Comparison of ENCODE assay signal across 27 cellular contexts in the genomic region with DNA sequence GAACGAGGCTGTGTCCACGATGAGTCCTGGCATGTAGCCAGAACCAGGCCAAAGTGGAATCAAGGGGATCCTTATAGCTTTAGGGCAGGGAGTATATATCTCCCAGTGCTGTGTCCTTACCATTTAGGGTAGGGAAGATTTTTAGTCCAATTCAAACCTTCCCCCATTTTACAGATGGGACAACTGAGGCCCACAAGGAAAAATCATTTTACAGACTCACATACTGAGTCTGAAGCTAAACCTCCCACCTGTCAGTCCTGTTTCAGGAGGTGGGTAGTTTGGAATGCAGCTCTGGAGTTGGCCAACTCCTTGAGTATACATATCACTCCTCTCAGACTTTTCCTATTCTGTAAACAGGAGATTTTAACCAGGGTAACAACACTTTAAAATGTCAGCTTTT. TPM values are rescaled to one million over a fixed set of nuclear protein-coding genes. Genes with fewer than 3 reads are reported as not detected.
DNase-seq lines count a peak whose midpoint lies in the region; ATAC-seq and TF ChIP-seq lines count a peak whose summit lies in the region.
"Had no signal": no experiment of that assay in that cellular context is flagged by ENCODE, and none has a peak within 500 bp of the region (broad histone marks: within the 10 kb centered on the region; RNA-seq: fewer than 3 reads in every experiment).

No MANE protein-coding gene starts in this region.

- H3K23ac ChIP-seq in IMR-90 (ENCODE audit: low read depth, low read length), result no peak overlapping the region

- in situ Hi-C loops in IMR-90 (cut with MboI; ENCODE audit: low sequenced_read_pairs), result no loop called here

- H3K4me3 ChIP-seq in left ventricle myocardium inferior, result no peak overlapping the region
- H3K4me3 ChIP-seq in right cardiac atrium (ENCODE audit: low read length), result no peak overlapping the region
- H3K4me3 ChIP-seq in IMR-90 (ENCODE audit: insufficient read depth, low read depth, low read length), result no peak overlapping the region
- H3K4me3 ChIP-seq: breast epithelium, GM23248, MG63, sigmoid colon, upper lobe of left lung had no signal

- no peak overlapping the region for H3K14ac ChIP-seq in IMR-90 (replicated peaks; ENCODE audit: low read depth, low read length)

- ATAC-seq in right cardiac atrium (no peak), IMR-90 (ENCODE audit: low read depth) (no peak), foreskin keratinocyte (no peak)
- no peak for ATAC-seq in stimulated activated effector memory CD8-positive, alpha-beta T cell treated with anti-CD3 and anti-CD28 coated beads, Interleukin-12 subunit alpha, Interleukin-12 subunit beta, amount 100 ng/mL, for 72 hours
- ATAC-seq: PC-3, T-cell had no signal

- H3K27ac Mint-ChIP-seq in dendritic cell treated with granulocyte-macrophage colony-stimulating factor and Interleukin-4, amounts not matched to agents 40 ng/mL and 50 ng/mL, for 4 days, result peak overlapping the region; percentile 38
- H3K27ac Mint-ChIP-seq in stimulated activated effector memory CD8-positive, alpha-beta T cell treated with anti-CD3 and anti-CD28 coated beads, Interleukin-12 subunit alpha, Interleukin-12 subunit beta, amount 100 ng/mL, for 72 hours, result peak overlapping the region; percentile 88
- H3K27ac Mint-ChIP-seq: activated naive CD4-positive, alpha-beta T cell treated with anti-CD3 and anti-CD28 coated beads, Interleukin-2, amount 10 ng/mL, durations not matched to agents 7 days and 5 days had no signal

- no peak overlapping the region for H2BK20ac ChIP-seq in IMR-90 (ENCODE audit: low read depth, low read length)

- no peak overlapping the region for H2BK5ac ChIP-seq in IMR-90 (ENCODE audit: low read depth, low read length, poor library complexity, severe bottlenecking)

- H3K9me1 ChIP-seq in IMR-90 (ENCODE audit: insufficient read depth, low read length), result peaks cover 19% of the 10 kb centered on the region

- H2BK120ac ChIP-seq in IMR-90 (ENCODE audit: low read depth, low read length), result no peak overlapping the region

- intact Hi-C loops in left ventricle myocardium inferior (cut with micrococcal nuclease) (no loop called here), right cardiac atrium (cut with DNase I) (no loop called here), IMR-90 (cut with micrococcal nuclease) (no loop called here)
- intact Hi-C loops in dendritic cell treated with granulocyte-macrophage colony-stimulating factor and Interleukin-4, amounts not matched to agents 40 ng/mL and 50 ng/mL, for 4 days (cut with micrococcal nuclease), result no loop called here

- peaks cover 60% of the 10 kb centered on the region for H3K4me1 Mint-ChIP-seq in dendritic cell treated with granulocyte-macrophage colony-stimulating factor and Interleukin-4, amounts not matched to agents 40 ng/mL and 50 ng/mL, for 4 days (ENCODE audit: low read depth)
- H3K4me1 Mint-ChIP-seq in stimulated activated effector memory CD8-positive, alpha-beta T cell treated with anti-CD3 and anti-CD28 coated beads, Interleukin-12 subunit alpha, Interleukin-12 subunit beta, amount 100 ng/mL, for 72 hours, result peaks cover 48% of the 10 kb centered on the region

- TF ChIP-seq POLR2A in IMR-90 (IDR thresholded peaks at IDR 0.05; ENCODE audit: low read depth, low read length), result no peak

- H3K18ac ChIP-seq in IMR-90 (ENCODE audit: low read depth, low read length), result no peak overlapping the region

- H2AFZ ChIP-seq in IMR-90 (replicated peaks; ENCODE audit: low read length, poor library complexity), result no peak overlapping the region
- H2AFZ ChIP-seq: GM23248 had no signal

- no peak for TF ChIP-seq RAD21 in IMR-90 (IDR thresholded peaks at IDR 0.05; ENCODE audit: low read length)

- H3K36me3 ChIP-seq in left ventricle myocardium inferior (peaks cover 14% of the 10 kb centered on the region), IMR-90 (ENCODE audit: control insufficient read depth, insufficient read depth, low read length) (peaks cover 9% of the 10 kb centered on the region)
- H3K36me3 ChIP-seq: breast epithelium had no signal

- H3K4me3 Mint-ChIP-seq in dendritic cell treated with granulocyte-macrophage colony-stimulating factor and Interleukin-4, amounts not matched to agents 40 ng/mL and 50 ng/mL, for 4 days, result no peak overlapping the region
- no peak overlapping the region for H3K4me3 Mint-ChIP-seq in stimulated activated effector memory CD8-positive, alpha-beta T cell treated with anti-CD3 and anti-CD28 coated beads, Interleukin-12 subunit alpha, Interleukin-12 subunit beta, amount 100 ng/mL, for 72 hours
- H3K4me3 Mint-ChIP-seq: activated CD4-positive, alpha-beta T cell treated with anti-CD3 and anti-CD28 coated beads, Interleukin-2, amount 10 ng/mL, durations not matched to agents 24 days and 14 days; activated naive CD4-positive, alpha-beta T cell treated with anti-CD3 and anti-CD28 coated beads, Interleukin-2, amount 10 ng/mL, durations not matched to agents 7 days and 5 days; T-cell had no signal

- 52% methylated on average over 2 of the region's 2 CpGs for WGBS in right cardiac atrium
- WGBS in IMR-90 (ENCODE audit: extremely low coverage in 2 of 2, insufficient read length in 1 of 2), 2 experiments, result no CpG with 5 or more reads among the region's 2 CpGs

- no peak overlapping the region for H4K5ac ChIP-seq in IMR-90 (ENCODE audit: low read depth, low read length)

- no peaks in the 10 kb centered on the region for H3K9me3 Mint-ChIP-seq in dendritic cell treated with granulocyte-macrophage colony-stimulating factor and Interleukin-4, amounts not matched to agents 40 ng/mL and 50 ng/mL, for 4 days
- no peaks in the 10 kb centered on the region for H3K9me3 Mint-ChIP-seq in stimulated activated effector memory CD8-positive, alpha-beta T cell treated with anti-CD3 and anti-CD28 coated beads, Interleukin-12 subunit alpha, Interleukin-12 subunit beta, amount 100 ng/mL, for 72 hours
- H3K9me3 Mint-ChIP-seq: activated CD4-positive, alpha-beta T cell treated with anti-CD3 and anti-CD28 coated beads, Interleukin-2, amount 10 ng/mL, durations not matched to agents 24 days and 14 days; T-cell had no signal

- no peaks in the 10 kb centered on the region for H3K27me3 Mint-ChIP-seq in dendritic cell treated with granulocyte-macrophage colony-stimulating factor and Interleukin-4, amounts not matched to agents 40 ng/mL and 50 ng/mL, for 4 days
- H3K27me3 Mint-ChIP-seq: activated CD4-positive, alpha-beta T cell treated with anti-CD3 and anti-CD28 coated beads, Interleukin-2, amount 10 ng/mL, durations not matched to agents 24 days and 14 days; activated naive CD4-positive, alpha-beta T cell treated with anti-CD3 and anti-CD28 coated beads, Interleukin-2, amount 10 ng/mL, durations not matched to agents 7 days and 5 days; T-cell had no signal

- no peaks in the 10 kb centered on the region for H3K9me3 ChIP-seq in left ventricle myocardium inferior (replicated peaks)
- H3K9me3 ChIP-seq in right cardiac atrium (ENCODE audit: control insufficient read depth, low read length), result no peaks in the 10 kb centered on the region
- H3K9me3 ChIP-seq in IMR-90 (ENCODE audit: control insufficient read depth, insufficient read depth, low read length), result no peaks in the 10 kb centered on the region
- H3K9me3 ChIP-seq: breast epithelium, MG63, neutrophil, sigmoid colon, upper lobe of left lung had no signal

- no peak overlapping the region for H2AK5ac ChIP-seq in IMR-90 (ENCODE audit: low read depth, low read length)

- H3K27me3 ChIP-seq in left ventricle myocardium inferior (ENCODE audit: low read depth) (no peaks in the 10 kb centered on the region), right cardiac atrium (ENCODE audit: control insufficient read depth, insufficient read depth) (no peaks in the 10 kb centered on the region), IMR-90 (ENCODE audit: control insufficient read depth, insufficient read depth, low read length) (no peaks in the 10 kb centered on the region), foreskin keratinocyte (no peaks in the 10 kb centered on the region)
- H3K27me3 ChIP-seq: breast epithelium, MG63, neutrophil, sigmoid colon, upper lobe of left lung had no signal

- peak overlapping the region; percentile 89 for H3K27ac ChIP-seq in left ventricle myocardium inferior (replicated peaks)
- no peak overlapping the region for H3K27ac ChIP-seq in right cardiac atrium (ENCODE audit: low read length)
- H3K27ac ChIP-seq in IMR-90 (ENCODE audit: insufficient read depth, low read length), result no peak overlapping the region
- no peak overlapping the region for H3K27ac ChIP-seq in foreskin keratinocyte
- H3K27ac ChIP-seq: breast epithelium, GM23248, neutrophil, sigmoid colon had no signal

- H4K20me1 ChIP-seq in IMR-90 (ENCODE audit: insufficient read depth, low read length), result no peaks in the 10 kb centered on the region

- CTCF ChIA-PET in IMR-90 (lab: Yijun Ruan, JAX), result no interaction called here

- no peak overlapping the region for H3K4ac ChIP-seq in IMR-90 (ENCODE audit: low read depth, low read length)

- dilution Hi-C loops in IMR-90 (cut with HindIII; ENCODE audit: low sequenced_read_pairs, unreplicated experiment), result no loop called here

- no peak for TF ChIP-seq CTCF in left ventricle myocardium inferior (IDR thresholded peaks at IDR 0.05; ENCODE audit: borderline replicate concordance)
- no peak for TF ChIP-seq CTCF in IMR-90 (conservative IDR thresholded peaks at IDR 0.05; ENCODE audit: low read depth, low read length)
- no peak for TF ChIP-seq CTCF in foreskin keratinocyte (conservative IDR thresholded peaks at IDR 0.05)

- no peak overlapping the region for H4K91ac ChIP-seq in IMR-90 (ENCODE audit: insufficient read depth, low read depth, low read length)

- H2BK15ac ChIP-seq in IMR-90 (ENCODE audit: low read depth, low read length), result no peak overlapping the region

- DNase-seq in left ventricle myocardium inferior, result no peak
- no peak for DNase-seq in right cardiac atrium
- no peak for DNase-seq in IMR-90
- DNase-seq in stimulated activated effector memory CD8-positive, alpha-beta T cell treated with anti-CD3 and anti-CD28 coated beads, Interleukin-12 subunit alpha, Interleukin-12 subunit beta, amount 100 ng/mL, for 72 hours (ENCODE audit: low spot score in 2 of 2), result no peak
- DNase-seq in activated CD4-positive, alpha-beta T cell treated with anti-CD3 and anti-CD28 coated beads, Interleukin-2, amount 50 U/mL, for 48 hours, result no peak
- no peak for DNase-seq in foreskin keratinocyte
- no peak for DNase-seq in NCI-H1417 (lab: John Stamatoyannopoulos, UW)
- DNase-seq: activated CD4-positive, alpha-beta T cell treated with anti-CD3 and anti-CD28 coated beads, Interleukin-2, amount 10 ng/mL, durations not matched to agents 24 days and 14 days; activated CD8-positive, alpha-beta memory T cell treated with anti-CD3 and anti-CD28 coated beads, Interleukin-2, amount 50 U/mL, for 4 hours; activated naive CD4-positive, alpha-beta T cell treated with anti-CD3 and anti-CD28 coated beads, Interleukin-2, amount 10 ng/mL, durations not matched to agents 7 days and 5 days; C1 segment of cervical spinal cord; GF-D8; GM23248; KG1; mesendoderm; MG63; NCI-H1105; NCI-H1930; NCI-H524 treated with DMSO at 0.1 percent for 48 hours; PC-3; sigmoid colon; stimulated activated CD4-positive, alpha-beta T cell treated with anti-CD3 and anti-CD28 coated beads, Interleukin-4, amount 100 ng/mL, for 1 hour; T-cell; upper lobe of left lung had no signal

- H3K9ac ChIP-seq in IMR-90 (ENCODE audit: low read depth, low read length), result no peak overlapping the region
- H3K9ac ChIP-seq: GM23248 had no signal

- peaks cover 25 to 74% of the 10 kb centered on the region in 2 experiments for H3K79me1 ChIP-seq in IMR-90 (ENCODE audit: low read depth in 1 of 2, low read length in 2 of 2)

- no peak overlapping the region for H3K56ac ChIP-seq in IMR-90 (ENCODE audit: extremely low read depth, insufficient read depth, low read length)

- H3K4me1 ChIP-seq in left ventricle myocardium inferior (peaks cover 75% of the 10 kb centered on the region), right cardiac atrium (ENCODE audit: control insufficient read depth, insufficient read depth, low read length) (peaks cover 4% of the 10 kb centered on the region), IMR-90 (ENCODE audit: control insufficient read depth, insufficient read depth, low read length) (peaks cover 3% of the 10 kb centered on the region), foreskin keratinocyte (peaks cover 11% of the 10 kb centered on the region)
- H3K4me1 ChIP-seq: breast epithelium, sigmoid colon had no signal

- H3K36me3 Mint-ChIP-seq in dendritic cell treated with granulocyte-macrophage colony-stimulating factor and Interleukin-4, amounts not matched to agents 40 ng/mL and 50 ng/mL, for 4 days (ENCODE audit: low read depth), result peaks cover 59% of the 10 kb centered on the region
- peaks cover 45% of the 10 kb centered on the region for H3K36me3 Mint-ChIP-seq in stimulated activated effector memory CD8-positive, alpha-beta T cell treated with anti-CD3 and anti-CD28 coated beads, Interleukin-12 subunit alpha, Interleukin-12 subunit beta, amount 100 ng/mL, for 72 hours

- no peak overlapping the region for H2AK9ac ChIP-seq in IMR-90 (replicated peaks; ENCODE audit: low read depth, low read length, poor library complexity)

- H4K8ac ChIP-seq in IMR-90 (ENCODE audit: low read depth in 2 of 2, low read length in 2 of 2), result no peak overlapping the region

- no peak overlapping the region for H3K4me2 ChIP-seq in IMR-90 (ENCODE audit: low read depth, low read length)

- no TSS peak for BruUV-seq in IMR-90 (replicated peaks; lab: Mats Ljungman, UMichigan)

- POLR2A ChIA-PET in IMR-90 (lab: Charles Lee; ENCODE audit: unreplicated experiment), result interaction anchor here (1.0 kb wide), 1 partner anchor 23 kb away, joined by 5 read pairs; no protein-coding TSS in a partner anchor

RNA-seq across cellular contexts. Expression of a gene that starts 33.1 kb away (rescaled TPM):
- 25.7 TPM for total RNA-seq in left ventricle myocardium inferior
- 10 to 100 TPM; 19.8 to 28.7 (median 25.4) TPM for total RNA-seq in right cardiac atrium
- polyA plus RNA-seq in right cardiac atrium, result 15.2 TPM
- 37.5 and 43.2 TPM in 2 replicates for total RNA-seq in IMR-90 (2012; rRNA removed)
- polyA plus RNA-seq in IMR-90 (2012; rRNA removed), result 22.5 and 23.6 TPM in 2 replicates
- 16.0 and 16.7 TPM in 2 replicates for polyA plus RNA-seq in IMR-90 (2012; cell fraction: cytosol; rRNA removed)
- 35.1 and 48.4 TPM in 2 replicates for polyA plus RNA-seq in IMR-90 (2012; cell fraction: nucleus; rRNA removed; ENCODE audit: low replicate concordance)
- total RNA-seq in foreskin keratinocyte, result 27.4 and 28.2 TPM in 2 replicates
- 25.3 and 25.7 TPM in 2 replicates for polyA plus RNA-seq in foreskin keratinocyte

RNA-seq across cellular contexts. Expression of a gene that starts 44.5 kb away (rescaled TPM):
- total RNA-seq in left ventricle myocardium inferior (28.5 TPM), right cardiac atrium (10 to 100 TPM; 30.5 to 55.2 (median 36.9) TPM), IMR-90 (2012; rRNA removed) (41.7 and 42.5 TPM in 2 replicates), foreskin keratinocyte (20.7 and 25.1 TPM in 2 replicates)
- polyA plus RNA-seq in right cardiac atrium (27.6 TPM), IMR-90 (2012; rRNA removed) (63.6 and 81.1 TPM in 2 replicates), foreskin keratinocyte (19.4 and 21.3 TPM in 2 replicates)
- polyA plus RNA-seq in IMR-90 (2012; cell fraction: cytosol; rRNA removed), result 84.8 and 101 TPM in 2 replicates
- 50.0 and 85.2 TPM in 2 replicates for polyA plus RNA-seq in IMR-90 (2012; cell fraction: nucleus; rRNA removed; ENCODE audit: low replicate concordance)
